Comparison of ENCODE assay signal across 10 cellular contexts in the genomic region with DNA sequence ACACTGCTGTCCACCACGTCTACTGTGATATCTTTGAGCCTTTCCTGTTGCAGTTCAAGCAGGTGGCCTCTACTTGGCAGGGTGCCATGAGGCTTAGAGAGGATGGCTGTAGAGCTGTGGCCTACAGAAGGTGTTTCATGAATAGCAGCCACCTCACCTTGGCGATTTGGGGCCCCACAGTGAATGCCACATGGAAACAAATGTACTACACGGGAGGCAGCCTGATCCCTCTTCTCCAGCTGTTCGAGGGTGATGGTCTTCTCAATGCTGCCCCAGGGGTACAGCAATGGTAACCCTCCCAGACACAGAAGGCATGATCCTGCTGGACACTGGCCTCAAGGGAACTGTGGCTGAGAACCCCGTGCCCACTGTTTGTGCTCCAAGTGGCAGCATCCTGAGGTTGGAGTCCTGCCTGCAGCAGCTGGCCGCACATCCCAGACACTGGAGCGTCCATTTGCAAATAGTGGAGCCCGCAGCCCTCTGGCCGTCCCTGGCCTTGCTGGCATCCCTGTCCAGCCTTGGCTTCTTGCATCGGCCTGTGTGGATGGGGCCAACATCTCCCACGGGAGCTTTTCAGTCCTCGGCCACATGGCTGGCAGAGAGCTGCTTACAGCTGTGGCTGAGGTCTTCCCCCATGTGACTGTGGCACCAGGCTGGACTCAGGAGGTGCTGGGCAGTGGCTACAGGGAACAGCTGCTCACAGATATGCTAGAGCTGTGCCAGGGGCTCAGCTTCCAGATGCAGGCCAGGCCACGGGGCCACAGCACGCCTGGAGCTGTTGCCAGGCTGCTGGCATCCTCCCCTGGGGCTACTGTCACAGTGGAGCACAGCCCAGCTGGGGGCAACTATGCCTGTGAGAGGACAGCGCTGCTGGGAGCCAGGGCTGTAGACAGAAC.
DNase-seq lines count a peak whose midpoint lies in the region; ATAC-seq lines count a peak whose summit lies in the region.
"Had no signal": no experiment of that assay in that cellular context is flagged by ENCODE, and none has a peak within 500 bp of the region (broad histone marks: within the 10 kb centered on the region; RNA-seq: fewer than 3 reads in every experiment).

No MANE protein-coding gene starts in this region.

- DNase-seq in DMS53 (lab: John Stamatoyannopoulos, UW) (peak; percentile 63), DMS53 treated with DMSO at 0.1 percent for 48 hours (lab: John Stamatoyannopoulos, UW; ENCODE audit: unreplicated experiment) (no peak), SJCRH30 (peak; percentile 21 to 22), left ventricle myocardium superior (peak; percentile 57), substantia nigra (lab: John Stamatoyannopoulos, UW) (peak; percentile 45 to 99 (median 90)), mesendoderm (no peak)
- DNase-seq in activated CD8-positive, alpha-beta memory T cell treated with anti-CD3 and anti-CD28 coated beads, Interleukin-2, amount 10 ng/mL, durations not matched to agents 7 days and 5 days, result no peak
- DNase-seq: activated CD8-positive, alpha-beta memory T cell treated with anti-CD3 and anti-CD28 coated beads, Interleukin-2, amount 50 U/mL, for 4 hours; naive B cell had no signal

- H3K27ac Mint-ChIP-seq in activated CD8-positive, alpha-beta memory T cell treated with anti-CD3 and anti-CD28 coated beads, Interleukin-2, amount 10 ng/mL, durations not matched to agents 7 days and 5 days, result no peak overlapping the region
- H3K27ac Mint-ChIP-seq: naive B cell had no signal

- no peak overlapping the region for H3K4ac ChIP-seq in mesendoderm (ENCODE audit: low read depth, low read length)

- no peak overlapping the region for H3K4me3 Mint-ChIP-seq in activated CD8-positive, alpha-beta memory T cell treated with anti-CD3 and anti-CD28 coated beads, Interleukin-2, amount 10 ng/mL, durations not matched to agents 7 days and 5 days
- H3K4me3 Mint-ChIP-seq: naive B cell had no signal

- ATAC-seq in left ventricle myocardium superior (peak; percentile 51), HG02884 (IDR thresholded peaks at IDR 0.05; ENCODE audit: unreplicated experiment) (no peak)
- no peak for ATAC-seq in activated CD8-positive, alpha-beta memory T cell treated with anti-CD3 and anti-CD28 coated beads, Interleukin-2, amount 10 ng/mL, durations not matched to agents 7 days and 5 days

- H3K27ac ChIP-seq in SJCRH30 (no peak overlapping the region), substantia nigra (ENCODE audit: low read depth, low read length, poor library complexity, severe bottlenecking) (peak overlapping the region; percentile 91), mesendoderm (ENCODE audit: low read depth, low read length) (no peak overlapping the region)

- H3K9me3 Mint-ChIP-seq in activated CD8-positive, alpha-beta memory T cell treated with anti-CD3 and anti-CD28 coated beads, Interleukin-2, amount 10 ng/mL, durations not matched to agents 7 days and 5 days (ENCODE audit: low read depth), result no peaks in the 10 kb centered on the region
- H3K9me3 Mint-ChIP-seq: naive B cell had no signal

- intact Hi-C loops in left ventricle myocardium superior (cut with micrococcal nuclease), result no loop called here

- no peak overlapping the region for H2AK5ac ChIP-seq in mesendoderm (ENCODE audit: low read length)

- no peak overlapping the region for H4K8ac ChIP-seq in mesendoderm (ENCODE audit: low read depth, low read length)

- no peak overlapping the region for H2BK5ac ChIP-seq in mesendoderm (ENCODE audit: low read length)

- no CpG with 5 or more reads among the region's 15 CpGs for WGBS in mesendoderm (ENCODE audit: extremely low coverage, insufficient coverage, low lambda C conversion rate)

- H3K18ac ChIP-seq in mesendoderm (ENCODE audit: low read length), result no peak overlapping the region

- H2BK15ac ChIP-seq in mesendoderm (replicated peaks; ENCODE audit: low read depth), result no peak overlapping the region

- no peak overlapping the region for H3K4me2 ChIP-seq in mesendoderm (ENCODE audit: low read length)

- no peak overlapping the region for H4K5ac ChIP-seq in mesendoderm (ENCODE audit: low read length)

- no peaks in the 10 kb centered on the region for H3K4me1 Mint-ChIP-seq in activated CD8-positive, alpha-beta memory T cell treated with anti-CD3 and anti-CD28 coated beads, Interleukin-2, amount 10 ng/mL, durations not matched to agents 7 days and 5 days

- H3K36me3 ChIP-seq in SJCRH30 (no peaks in the 10 kb centered on the region), mesendoderm (ENCODE audit: control insufficient read depth, insufficient read depth, low read length) (no peaks in the 10 kb centered on the region)

- no peak overlapping the region for H2BK120ac ChIP-seq in mesendoderm (ENCODE audit: low read depth, low read length)

- no peak overlapping the region for H3K9ac ChIP-seq in mesendoderm (ENCODE audit: low read length)

- no peaks in the 10 kb centered on the region for H3K79me1 ChIP-seq in mesendoderm (ENCODE audit: low read length)

- no peak overlapping the region for H3K56ac ChIP-seq in mesendoderm (ENCODE audit: low read length)

- H3K23ac ChIP-seq in mesendoderm (ENCODE audit: low read length), result no peak overlapping the region

- CTCF ChIA-PET in activated CD8-positive, alpha-beta memory T cell treated with anti-CD3 and anti-CD28 coated beads, Interleukin-2, amount 10 ng/mL, durations not matched to agents 7 days and 5 days (lab: Charles Lee), result interaction anchor here (1.0 to 1.1 kb wide), 2 partner anchors 69 to 70 kb away, joined by 3 read pairs; no protein-coding TSS in a partner anchor

- H3K4me3 ChIP-seq in SJCRH30 (no peak overlapping the region), mesendoderm (ENCODE audit: low read length) (no peak overlapping the region)

- H3K4me1 ChIP-seq in SJCRH30 (no peaks in the 10 kb centered on the region), mesendoderm (ENCODE audit: control insufficient read depth, low read depth, low read length) (no peaks in the 10 kb centered on the region)

- no peaks in the 10 kb centered on the region for H3K36me3 Mint-ChIP-seq in activated CD8-positive, alpha-beta memory T cell treated with anti-CD3 and anti-CD28 coated beads, Interleukin-2, amount 10 ng/mL, durations not matched to agents 7 days and 5 days
- H3K36me3 Mint-ChIP-seq: naive B cell had no signal

- H3K27me3 ChIP-seq in SJCRH30 (no peaks in the 10 kb centered on the region), mesendoderm (ENCODE audit: insufficient read depth, low read length, poor library complexity) (no peaks in the 10 kb centered on the region)

- H3K27me3 Mint-ChIP-seq in activated CD8-positive, alpha-beta memory T cell treated with anti-CD3 and anti-CD28 coated beads, Interleukin-2, amount 10 ng/mL, durations not matched to agents 7 days and 5 days, result peaks cover 20% of the 10 kb centered on the region

- no peaks in the 10 kb centered on the region for H3K79me2 ChIP-seq in mesendoderm (ENCODE audit: control insufficient read depth, insufficient read depth, low read length)

- no peaks in the 10 kb centered on the region for H3K9me3 ChIP-seq in SJCRH30 (replicated peaks)

Comparison
In these comparisons a context has a peak if more than half of its experiments do, and no peak if none do; other contexts are left out.
1. DNase-seq: peak in DMS53 (single experiment), SJCRH30 (2 of 2), left ventricle myocardium superior (single experiment) and substantia nigra (49 of 49); none in DMS53 treated with DMSO at 0.1 percent for 48 hours (single experiment), mesendoderm (single experiment) and activated CD8-positive, alpha-beta memory T cell treated with anti-CD3 and anti-CD28 coated beads, Interleukin-2, amount 10 ng/mL, durations not matched to agents 7 days and 5 days (single experiment).